21 cellular contexts compared by ENCODE assay signal in the genomic region with DNA sequence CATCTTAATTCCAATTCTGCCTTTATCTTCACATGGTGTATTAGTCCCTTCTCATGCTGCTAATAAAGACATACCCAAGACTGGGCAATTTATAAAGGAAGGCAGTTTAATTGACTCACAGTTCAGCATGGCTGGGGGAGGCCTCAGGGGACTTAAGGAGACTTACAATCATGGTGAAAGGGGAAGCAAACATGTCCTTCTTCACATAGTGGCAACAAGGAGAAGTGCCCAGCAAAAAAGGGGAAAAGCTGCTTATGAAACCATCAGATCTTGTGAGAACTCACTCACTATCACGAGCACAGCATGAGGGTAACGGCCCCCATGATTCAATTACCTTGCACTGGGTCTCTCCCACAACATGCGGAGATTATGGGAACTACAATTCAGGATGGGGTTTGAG.
"Had no signal": no experiment of that assay in that cellular context is flagged by ENCODE, and none has a peak within 500 bp of the region (broad histone marks: within the 10 kb centered on the region; RNA-seq: fewer than 3 reads in every experiment).

No MANE protein-coding gene starts in this region.

- H3K27ac ChIP-seq: hepatocyte, left ventricle myocardium inferior, lower lobe of right lung, pancreas had no signal

- H3K4me3 Mint-ChIP-seq: endodermal cell, memory B cell, mesothelial cell of epicardium, natural killer cell had no signal

- H3K4me1 Mint-ChIP-seq: memory B cell, natural killer cell had no signal

- H3K9me3 ChIP-seq: pancreas had no signal

- H3K4me1 ChIP-seq: left ventricle myocardium inferior, lower lobe of right lung had no signal

- H3K36me3 Mint-ChIP-seq: memory B cell, natural killer cell had no signal

- H3K36me3 ChIP-seq: left ventricle myocardium inferior, lower lobe of right lung, pancreas had no signal

- H3K4me3 ChIP-seq: hepatocyte, left ventricle myocardium inferior, lower lobe of right lung, pancreas had no signal

- DNase-seq: dermis blood vessel endothelial cell; endodermal cell; erythroblast; foreskin melanocyte; head of caudate nucleus; kidney; left cardiac atrium; left ventricle myocardium inferior; lower lobe of right lung; natural killer cell; occipital lobe; pancreas; right cardiac atrium; small intestine; stimulated activated CD4-positive, alpha-beta T cell treated with anti-CD3 and anti-CD28 coated beads, Interleukin-12 subunit alpha, Interleukin-12 subunit beta, amount 100 ng/mL, for 4 hours; stimulated activated naive CD4-positive, alpha-beta T cell treated with Interleukin-2 at 50 U/mL for 16 hours; trophoblast cell had no signal

- H2AFZ ChIP-seq: hepatocyte had no signal

- H3K79me2 ChIP-seq: hepatocyte had no signal

- H3K27me3 Mint-ChIP-seq: progenitor cell of endocrine pancreas had no signal

- H3K27ac Mint-ChIP-seq: endodermal cell, memory B cell, mesothelial cell of epicardium, natural killer cell had no signal

- H3K27me3 ChIP-seq: hepatocyte, pancreas had no signal

- H3K4me2 ChIP-seq: hepatocyte had no signal

- H3K9me3 Mint-ChIP-seq: natural killer cell had no signal
